1 cellular context compared by ENCODE assay signal in the genomic region with DNA sequence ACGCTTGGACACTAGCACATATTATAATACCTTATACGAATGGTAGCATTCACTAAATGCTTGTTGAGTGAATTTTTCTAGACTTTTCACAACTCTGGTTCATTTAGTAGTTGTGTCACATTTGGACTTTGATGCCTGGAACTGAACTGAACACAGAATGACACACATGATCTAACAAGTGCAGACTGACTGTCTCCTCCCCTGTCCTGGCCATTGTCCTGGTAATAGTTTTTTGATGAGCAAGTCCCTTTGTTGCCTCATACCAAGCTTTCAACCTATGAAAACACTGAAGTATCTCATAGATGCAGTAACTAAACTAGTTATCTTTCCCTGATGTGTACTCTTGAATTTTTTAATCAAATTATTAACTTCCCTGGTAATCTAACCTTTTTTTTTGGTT.
TF ChIP-seq lines count a peak whose summit lies in the region.

No MANE protein-coding gene starts in this region.

TF ChIP-seq in HepG2, 621 proteins besides CTCF, POLR2A, EP300 and RAD21 (continued from another document):
- 0 out of 2 replicates have a peak, but pooled peaks have one; percentile 30 for TF ChIP-seq ARID3A (IDR thresholded peaks at IDR 0.05; ENCODE audit: low read depth, low read length)
